In genomic region chr19:4896372-4896771, GRCh38 we compare ENCODE assay signal across 1 cellular context.
TF ChIP-seq lines count a peak whose summit lies in the region.

No MANE protein-coding gene starts in this region.

TF ChIP-seq in WTC11, 78 proteins besides CTCF, POLR2A, EP300 and RAD21 (continued from another document):
- TF ChIP-seq E2F1 (CRISPR knock-in tag; IDR thresholded peaks at IDR 0.05) (no peak), JAZF1 (CRISPR knock-in tag; IDR thresholded peaks at IDR 0.05) (no peak), CREB1 (CRISPR knock-in tag; IDR thresholded peaks at IDR 0.05) (no peak), PRDM15 (CRISPR knock-in tag; IDR thresholded peaks at IDR 0.05) (no peak), SOX15 (CRISPR knock-in tag; IDR thresholded peaks at IDR 0.05) (no peak), FOXJ3 (CRISPR knock-in tag; IDR thresholded peaks at IDR 0.05; ENCODE audit: borderline replicate concordance) (no peak), IRF1 (CRISPR knock-in tag; IDR thresholded peaks at IDR 0.05) (no peak)
